In the genomic region with DNA sequence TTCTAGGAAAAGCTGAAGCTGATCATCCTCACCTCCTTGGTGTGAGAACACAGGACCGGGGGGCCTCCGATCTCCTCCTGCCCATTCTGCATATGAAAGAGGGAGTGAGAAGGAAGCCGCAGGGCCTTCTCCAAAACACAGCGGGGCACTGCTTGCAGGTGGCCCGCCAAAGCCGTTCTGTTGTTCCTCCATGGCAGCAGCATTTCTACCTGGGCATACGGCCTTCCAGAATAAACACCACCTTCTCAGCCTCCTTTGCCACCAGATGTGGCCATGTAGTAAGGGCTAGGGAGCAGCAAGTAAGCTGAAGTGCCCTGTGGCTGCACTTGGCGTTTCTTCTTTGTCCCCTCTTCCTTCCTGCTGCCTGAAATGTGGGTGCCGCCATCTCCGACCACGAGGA, we compare ENCODE assay signal across 1 cellular context.
A peak's percentile ranks its signal among the peaks of the same experiment; 100 is the strongest.
TF ChIP-seq lines count a peak whose summit lies in the region.

No MANE protein-coding gene starts in this region.

TF ChIP-seq in GM23338, 12 proteins besides CTCF, POLR2A, EP300 and RAD21 (continued from another document):
- TF ChIP-seq, protein P1, sequence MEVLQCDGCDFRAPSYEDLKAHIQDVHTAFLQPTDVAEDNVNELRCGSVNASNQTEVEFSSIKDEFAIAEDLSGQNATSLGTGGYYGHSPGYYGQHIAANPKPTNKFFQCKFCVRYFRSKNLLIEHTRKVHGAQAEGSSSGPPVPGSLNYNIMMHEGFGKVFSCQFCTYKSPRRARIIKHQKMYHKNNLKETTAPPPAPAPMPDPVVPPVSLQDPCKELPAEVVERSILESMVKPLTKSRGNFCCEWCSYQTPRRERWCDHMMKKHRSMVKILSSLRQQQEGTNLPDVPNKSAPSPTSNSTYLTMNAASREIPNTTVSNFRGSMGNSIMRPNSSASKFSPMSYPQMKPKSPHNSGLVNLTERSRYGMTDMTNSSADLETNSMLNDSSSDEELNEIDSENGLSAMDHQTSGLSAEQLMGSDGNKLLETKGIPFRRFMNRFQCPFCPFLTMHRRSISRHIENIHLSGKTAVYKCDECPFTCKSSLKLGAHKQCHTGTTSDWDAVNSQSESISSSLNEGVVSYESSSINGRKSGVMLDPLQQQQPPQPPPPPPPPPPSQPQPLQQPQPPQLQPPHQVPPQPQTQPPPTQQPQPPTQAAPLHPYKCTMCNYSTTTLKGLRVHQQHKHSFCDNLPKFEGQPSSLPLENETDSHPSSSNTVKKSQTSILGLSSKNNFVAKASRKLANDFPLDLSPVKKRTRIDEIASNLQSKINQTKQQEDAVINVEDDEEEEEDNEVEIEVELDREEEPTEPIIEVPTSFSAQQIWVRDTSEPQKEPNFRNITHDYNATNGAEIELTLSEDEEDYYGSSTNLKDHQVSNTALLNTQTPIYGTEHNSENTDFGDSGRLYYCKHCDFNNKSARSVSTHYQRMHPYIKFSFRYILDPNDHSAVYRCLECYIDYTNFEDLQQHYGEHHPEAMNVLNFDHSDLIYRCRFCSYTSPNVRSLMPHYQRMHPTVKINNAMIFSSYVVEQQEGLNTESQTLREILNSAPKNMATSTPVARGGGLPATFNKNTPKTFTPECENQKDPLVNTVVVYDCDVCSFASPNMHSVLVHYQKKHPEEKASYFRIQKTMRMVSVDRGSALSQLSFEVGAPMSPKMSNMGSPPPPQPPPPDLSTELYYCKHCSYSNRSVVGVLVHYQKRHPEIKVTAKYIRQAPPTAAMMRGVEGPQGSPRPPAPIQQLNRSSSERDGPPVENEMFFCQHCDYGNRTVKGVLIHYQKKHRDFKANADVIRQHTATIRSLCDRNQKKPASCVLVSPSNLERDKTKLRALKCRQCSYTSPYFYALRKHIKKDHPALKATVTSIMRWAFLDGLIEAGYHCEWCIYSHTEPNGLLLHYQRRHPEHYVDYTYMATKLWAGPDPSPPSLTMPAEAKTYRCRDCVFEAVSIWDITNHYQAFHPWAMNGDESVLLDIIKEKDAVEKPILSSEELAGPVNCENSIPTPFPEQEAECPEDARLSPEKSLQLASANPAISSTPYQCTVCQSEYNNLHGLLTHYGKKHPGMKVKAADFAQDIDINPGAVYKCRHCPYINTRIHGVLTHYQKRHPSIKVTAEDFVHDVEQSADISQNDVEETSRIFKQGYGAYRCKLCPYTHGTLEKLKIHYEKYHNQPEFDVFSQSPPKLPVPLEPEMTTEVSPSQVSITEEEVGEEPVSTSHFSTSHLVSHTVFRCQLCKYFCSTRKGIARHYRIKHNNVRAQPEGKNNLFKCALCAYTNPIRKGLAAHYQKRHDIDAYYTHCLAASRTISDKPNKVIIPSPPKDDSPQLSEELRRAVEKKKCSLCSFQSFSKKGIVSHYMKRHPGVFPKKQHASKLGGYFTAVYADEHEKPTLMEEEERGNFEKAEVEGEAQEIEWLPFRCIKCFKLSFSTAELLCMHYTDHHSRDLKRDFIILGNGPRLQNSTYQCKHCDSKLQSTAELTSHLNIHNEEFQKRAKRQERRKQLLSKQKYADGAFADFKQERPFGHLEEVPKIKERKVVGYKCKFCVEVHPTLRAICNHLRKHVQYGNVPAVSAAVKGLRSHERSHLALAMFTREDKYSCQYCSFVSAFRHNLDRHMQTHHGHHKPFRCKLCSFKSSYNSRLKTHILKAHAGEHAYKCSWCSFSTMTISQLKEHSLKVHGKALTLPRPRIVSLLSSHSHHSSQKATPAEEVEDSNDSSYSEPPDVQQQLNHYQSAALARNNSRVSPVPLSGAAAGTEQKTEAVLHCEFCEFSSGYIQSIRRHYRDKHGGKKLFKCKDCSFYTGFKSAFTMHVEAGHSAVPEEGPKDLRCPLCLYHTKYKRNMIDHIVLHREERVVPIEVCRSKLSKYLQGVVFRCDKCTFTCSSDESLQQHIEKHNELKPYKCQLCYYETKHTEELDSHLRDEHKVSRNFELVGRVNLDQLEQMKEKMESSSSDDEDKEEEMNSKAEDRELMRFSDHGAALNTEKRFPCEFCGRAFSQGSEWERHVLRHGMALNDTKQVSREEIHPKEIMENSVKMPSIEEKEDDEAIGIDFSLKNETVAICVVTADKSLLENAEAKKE (CRISPR knock-in tag; IDR thresholded peaks at IDR 0.05): peak; percentile 56; the same call in 1 of the 2 replicates
